ENCODE assay signal across 20 cellular contexts in the genomic region with DNA sequence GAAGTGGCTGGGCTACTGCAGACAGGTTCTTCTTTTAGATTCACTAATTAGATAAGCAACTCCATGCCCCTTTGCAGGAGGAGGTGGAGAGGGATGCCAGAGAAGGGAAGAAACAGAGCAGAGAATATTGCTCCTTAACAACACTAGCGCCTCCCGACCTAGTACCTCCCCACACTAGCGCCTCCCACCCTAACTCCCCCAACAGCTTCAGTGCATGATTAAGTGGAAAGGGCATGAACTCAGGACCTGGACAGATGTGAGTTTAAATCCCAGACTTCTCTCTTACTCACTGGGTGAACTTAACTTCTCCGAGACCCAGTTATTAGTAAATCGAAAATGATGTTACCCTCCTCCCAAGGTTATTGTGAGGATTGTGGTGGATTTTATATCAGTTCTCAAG. TPM values are rescaled to one million over a fixed set of nuclear protein-coding genes. Genes with fewer than 3 reads are reported as not detected.
"Had no signal": no experiment of that assay in that cellular context is flagged by ENCODE, and none has a peak within 500 bp of the region (broad histone marks: within the 10 kb centered on the region; RNA-seq: fewer than 3 reads in every experiment).

No MANE protein-coding gene starts in this region.

- H3K9me3 ChIP-seq: adrenal gland, breast epithelium, mucosa of descending colon, thyroid gland had no signal

- H3K27ac ChIP-seq: adrenal gland, breast epithelium, thyroid gland had no signal

- FAIRE-seq: astrocyte, colon, frontal cortex had no signal

- H3K4me2 ChIP-seq: smooth muscle cell had no signal

- DNase-seq: activated T-cell treated with anti-CD3 and anti-CD28 coated beads, Interleukin-2, amount 50 U/mL, for 1 hour; adrenal gland; effector memory CD4-positive, alpha-beta T cell; glutamatergic neuron; hippocampal formation; kidney glomerular epithelial cell; left ventricle myocardium superior; mammary epithelial cell; mucosa of descending colon; stimulated activated CD4-positive, alpha-beta T cell treated with anti-CD3 and anti-CD28 coated beads, Interleukin-15, amount 100 ng/mL, for 24 hours; stimulated activated naive CD4-positive, alpha-beta T cell; thyroid gland had no signal

- ATAC-seq: activated naive CD4-positive, alpha-beta T cell treated with anti-CD3 and anti-CD28 coated beads, Interleukin-2, amount 50 U/mL, for 72 hours; left ventricle myocardium superior; mucosa of descending colon; sciatic nerve had no signal

- H3K4me3 ChIP-seq: adrenal gland, breast epithelium, mucosa of descending colon, smooth muscle cell, thyroid gland had no signal

- H3K4me1 ChIP-seq: breast epithelium had no signal

- H3K36me3 ChIP-seq: adrenal gland, breast epithelium, thyroid gland had no signal

- H3K27me3 ChIP-seq: adrenal gland, breast epithelium, thyroid gland had no signal

RNA-seq across cellular contexts. Expression of a gene that starts 25.7 kb away (rescaled TPM):
- total RNA-seq: neural crest cell had no signal
